Comparison of ENCODE assay signal across 8 cellular contexts in genomic region chr16:74448990-74449389, GRCh38. TPM values are rescaled to one million over a fixed set of nuclear protein-coding genes. Genes with fewer than 3 reads are reported as not detected.
A peak's percentile ranks its signal among the peaks of the same experiment; 100 is the strongest.
DNase-seq lines count a peak whose midpoint lies in the region; ATAC-seq, FAIRE-seq and TF ChIP-seq lines count a peak whose summit lies in the region.

No MANE protein-coding gene starts in this region.

- no peaks in the 10 kb centered on the region for H3K79me2 ChIP-seq in hepatocyte

- ATAC-seq in GM18517 (IDR thresholded peaks at IDR 0.05; ENCODE audit: unreplicated experiment), result no peak

- DNase-seq in H54 (ENCODE audit: insufficient read length, low spot score) (peak; percentile 82), hepatocyte (ENCODE audit: low spot score) (peak; percentile 66), smooth muscle cell of the brain vasculature (ENCODE audit: low read depth, low spot score) (peak; percentile 81), NCI-H1417 (lab: John Stamatoyannopoulos, UW) (no peak), AML-193 (lab: John Stamatoyannopoulos, UW) (no peak), NCI-H524 treated with DMSO at 0.1 percent for 48 hours (lab: John Stamatoyannopoulos, UW) (no peak)

- H3K9me3 ChIP-seq in hepatocyte (ENCODE audit: low read depth), result no peaks in the 10 kb centered on the region

- H3K4me3 ChIP-seq in hepatocyte, result no peak overlapping the region

- 85% methylated on average over 8 of the region's 8 CpGs for WGBS in hepatocyte (ENCODE audit: low lambda C conversion rate, missing lambda C conversion rate)

- no peak for TF ChIP-seq CTCF in hepatocyte (IDR thresholded peaks at IDR 0.05; ENCODE audit: poor library complexity)

- FAIRE-seq in H54 (lab: Jason Lieb, UNC), result no peak

- H3K9me2 ChIP-seq in hepatocyte (replicated peaks; ENCODE audit: insufficient read depth), result no peaks in the 10 kb centered on the region

- peaks cover 6% of the 10 kb centered on the region for H3K4me1 ChIP-seq in hepatocyte (ENCODE audit: insufficient read depth)

- H2AFZ ChIP-seq in hepatocyte, result no peak overlapping the region

- no peaks in the 10 kb centered on the region for H3K36me3 ChIP-seq in hepatocyte (replicated peaks; ENCODE audit: insufficient read depth, low read depth)

- no peak for TF ChIP-seq POLR2A in H54 (IDR thresholded peaks at IDR 0.05; ENCODE audit: low read depth, low read length)

- H3K4me2 ChIP-seq in hepatocyte, result no peak overlapping the region

- H3K27me3 ChIP-seq in hepatocyte, result no peaks in the 10 kb centered on the region

- peak overlapping the region; percentile 67 for H3K27ac ChIP-seq in angular gyrus (ENCODE audit: low read depth, low read length)
- peak overlapping the region; percentile 93 for H3K27ac ChIP-seq in hepatocyte

- H4K20me1 ChIP-seq in hepatocyte (ENCODE audit: insufficient read depth, poor library complexity, severe bottlenecking), result no peaks in the 10 kb centered on the region

RNA-seq across cellular contexts. Expression of gene CLEC18B, which starts 27.7 kb away (rescaled TPM):
- total RNA-seq in hepatocyte, result 0.23 and 8.3 TPM in 2 replicates
- 0.21 and 0.35 TPM in 2 replicates for polyA plus RNA-seq in hepatocyte

Comparison
In these comparisons a context has a peak if more than half of its experiments do, and no peak if none do; other contexts are left out.
1. DNase-seq: peak in H54 (single experiment), hepatocyte (single experiment) and smooth muscle cell of the brain vasculature (single experiment); none in NCI-H1417 (0 of 3), AML-193 (0 of 2) and NCI-H524 treated with DMSO at 0.1 percent for 48 hours (single experiment).